In genomic region chr2:106165556-106165955, GRCh38 we compare ENCODE assay signal across 23 cellular contexts. TPM values are rescaled to one million over a fixed set of nuclear protein-coding genes. Genes with fewer than 3 reads are reported as not detected.
A peak's percentile ranks its signal among the peaks of the same experiment; 100 is the strongest.
DNase-seq lines count a peak whose midpoint lies in the region; ATAC-seq and TF ChIP-seq lines count a peak whose summit lies in the region.
"Had no signal": no experiment of that assay in that cellular context is flagged by ENCODE, and none has a peak within 500 bp of the region (broad histone marks: within the 10 kb centered on the region; RNA-seq: fewer than 3 reads in every experiment).

No MANE protein-coding gene starts in this region.

- H3K27ac Mint-ChIP-seq in activated CD4-positive, alpha-beta T cell treated with anti-CD3 and anti-CD28 coated beads for 36 hours: peak overlapping the region; percentile 16
- H3K27ac Mint-ChIP-seq in central memory CD8-positive, alpha-beta T cell (ENCODE audit: low read depth): peak overlapping the region; percentile 25
- H3K27ac Mint-ChIP-seq in neural progenitor cell (no peak overlapping the region), natural killer cell (no peak overlapping the region)

- no peaks in the 10 kb centered on the region for H3K9me3 ChIP-seq in HUES6 (ENCODE audit: control insufficient read depth, insufficient read depth, low read depth, low read length)
- no peaks in the 10 kb centered on the region for H3K9me3 ChIP-seq in neural progenitor cell (ENCODE audit: low read depth)
- H3K9me3 ChIP-seq: lower lobe of right lung had no signal

- H3K27me3 Mint-ChIP-seq in activated CD4-positive, alpha-beta T cell treated with anti-CD3 and anti-CD28 coated beads for 36 hours: no peaks in the 10 kb centered on the region
- no peaks in the 10 kb centered on the region for H3K27me3 Mint-ChIP-seq in central memory CD8-positive, alpha-beta T cell
- H3K27me3 Mint-ChIP-seq in neural progenitor cell (ENCODE audit: insufficient read depth, low read depth) (no peaks in the 10 kb centered on the region), natural killer cell (ENCODE audit: low read depth in 2 of 2) (no peaks in the 10 kb centered on the region)
- H3K27me3 Mint-ChIP-seq: stimulated activated naive B cell treated with anti-CD40 and anti-IgM and Interleukin-4, amounts not matched to agents 10 μg/mL and 1 μg/mL and 100 μg/mL, for 72 hours had no signal

- H3K9ac ChIP-seq in HUES6 (ENCODE audit: low read length): no peak overlapping the region
- no peak overlapping the region for H3K9ac ChIP-seq in neural progenitor cell

- intact Hi-C loops in activated CD4-positive, alpha-beta T cell treated with anti-CD3 and anti-CD28 coated beads for 36 hours (cut with DNase I, micrococcal nuclease): no loop called here
- intact Hi-C loops in natural killer cell (cut with micrococcal nuclease): no loop called here

- peak overlapping the region; percentile 19; the same call in 1 of the 2 replicates for H3K4me3 ChIP-seq in HUES6 (ENCODE audit: low read depth, low read length)
- peak overlapping the region; percentile 11 for H3K4me3 ChIP-seq in neural progenitor cell
- H3K4me3 ChIP-seq: lower lobe of right lung had no signal

- peaks cover 86% of the 10 kb centered on the region for H3K4me1 Mint-ChIP-seq in activated CD4-positive, alpha-beta T cell treated with anti-CD3 and anti-CD28 coated beads for 36 hours
- peaks cover 60% of the 10 kb centered on the region for H3K4me1 Mint-ChIP-seq in central memory CD8-positive, alpha-beta T cell
- peaks cover 28% of the 10 kb centered on the region for H3K4me1 Mint-ChIP-seq in neural progenitor cell
- peaks cover 31 to 32% of the 10 kb centered on the region in 2 donors for H3K4me1 Mint-ChIP-seq in natural killer cell

- H3K36me3 ChIP-seq in HUES6 (ENCODE audit: control insufficient read depth, insufficient read depth, low read length): peaks cover 20% of the 10 kb centered on the region
- no peaks in the 10 kb centered on the region for H3K36me3 ChIP-seq in neural progenitor cell
- H3K36me3 ChIP-seq: lower lobe of right lung had no signal

- H3K27me3 ChIP-seq in HUES6 (ENCODE audit: control insufficient read depth, insufficient read depth, low read length) (no peaks in the 10 kb centered on the region), neural progenitor cell (no peaks in the 10 kb centered on the region)

- H3K4me2 ChIP-seq in neural progenitor cell: peak overlapping the region; percentile 62

- peaks cover 57% of the 10 kb centered on the region for H4K20me1 ChIP-seq in neural progenitor cell (ENCODE audit: low read depth)

- peaks cover 24% of the 10 kb centered on the region for H3K36me3 Mint-ChIP-seq in activated CD4-positive, alpha-beta T cell treated with anti-CD3 and anti-CD28 coated beads for 36 hours (ENCODE audit: low read depth)
- peaks cover 4% of the 10 kb centered on the region for H3K36me3 Mint-ChIP-seq in central memory CD8-positive, alpha-beta T cell (ENCODE audit: insufficient read depth)
- H3K36me3 Mint-ChIP-seq in neural progenitor cell: peaks cover 22% of the 10 kb centered on the region
- H3K36me3 Mint-ChIP-seq in natural killer cell: no peaks in the 10 kb centered on the region

- CTCF ChIA-PET in activated CD4-positive, alpha-beta T cell treated with anti-CD3 and anti-CD28 coated beads for 36 hours (lab: Charles Lee): interaction anchor here (1.1 to 2.3 kb wide), 4 partner anchors 11 to 27 kb away, joined by 3 to 5 read pairs (median 4); no protein-coding TSS in a partner anchor

- no peaks in the 10 kb centered on the region for H3K9me3 Mint-ChIP-seq in activated CD4-positive, alpha-beta T cell treated with anti-CD3 and anti-CD28 coated beads for 36 hours (ENCODE audit: low read depth)
- H3K9me3 Mint-ChIP-seq in central memory CD8-positive, alpha-beta T cell: no peaks in the 10 kb centered on the region
- H3K9me3 Mint-ChIP-seq in neural progenitor cell (no peaks in the 10 kb centered on the region), natural killer cell (no peaks in the 10 kb centered on the region)
- H3K9me3 Mint-ChIP-seq: activated naive CD4-positive, alpha-beta T cell treated with anti-CD3 and anti-CD28 coated beads, Interleukin-2, amount 50 U/mL, for 72 hours; stimulated activated naive B cell treated with anti-CD40 and anti-IgM and Interleukin-4, amounts not matched to agents 10 μg/mL and 1 μg/mL and 100 μg/mL, for 72 hours; T-helper 2 cell treated with Interferon-gamma antibody and Interleukin-4, amounts not matched to agents 5 μg/mL and 100 μg/mL, for 36 hours had no signal

- 0 out of 2 replicates have a peak overlapping the region, but pooled peaks have one; percentile 75 for H3K27ac ChIP-seq in HUES6 (ENCODE audit: low read depth, low read length)
- no peak overlapping the region for H3K27ac ChIP-seq in neural progenitor cell
- H3K27ac ChIP-seq: 22Rv1, HL-60, lower lobe of right lung, WERI-Rb-1 had no signal

- TF ChIP-seq CTCF in neural progenitor cell (IDR thresholded peaks at IDR 0.05) (no peak), natural killer cell (IDR thresholded peaks at IDR 0.05) (no peak)

- H3K4me1 ChIP-seq in HUES6 (ENCODE audit: control insufficient read depth, insufficient read depth, low read length) (peaks cover 44% of the 10 kb centered on the region), neural progenitor cell (peaks cover 37% of the 10 kb centered on the region)

- H3K4me3 Mint-ChIP-seq in activated CD4-positive, alpha-beta T cell treated with anti-CD3 and anti-CD28 coated beads for 36 hours: no peak overlapping the region
- no peak overlapping the region for H3K4me3 Mint-ChIP-seq in central memory CD8-positive, alpha-beta T cell
- H3K4me3 Mint-ChIP-seq in neural progenitor cell (no peak overlapping the region), natural killer cell (no peak overlapping the region)
- H3K4me3 Mint-ChIP-seq: stimulated activated naive B cell treated with anti-CD40 and anti-IgM and Interleukin-4, amounts not matched to agents 10 μg/mL and 1 μg/mL and 100 μg/mL, for 72 hours; T-helper 2 cell treated with Interferon-gamma antibody and Interleukin-4, amounts not matched to agents 5 μg/mL and 100 μg/mL, for 36 hours had no signal

- no peak for DNase-seq in activated CD4-positive, alpha-beta T cell treated with anti-CD3 and anti-CD28 coated beads for 36 hours
- no peak for DNase-seq in activated CD4-positive, alpha-beta T cell treated with anti-CD3 and anti-CD28 coated beads for 4 hours
- DNase-seq in central memory CD8-positive, alpha-beta T cell (ENCODE audit: low spot score in 2 of 2): no peak
- DNase-seq in neural progenitor cell (ENCODE audit: low spot score) (peak; percentile 72), SHP77 (lab: John Stamatoyannopoulos, UW) (no peak), natural killer cell (no peak), DMS153 (lab: John Stamatoyannopoulos, UW) (no peak)
- DNase-seq: activated CD4-positive, alpha-beta T cell treated with anti-CD3 and anti-CD28 coated beads, Interleukin-2, amount 50 U/mL, for 48 hours; effector CD4-positive, alpha-beta T cell; hypothalamus; IMR-90; kidney; lower lobe of right lung; NCI-H2107; NCI-H524; stimulated activated CD4-positive, alpha-beta T cell treated with anti-CD3 and anti-CD28 coated beads, Interleukin-2, amount 100 ng/mL, for 48 hours; stimulated activated naive B cell treated with anti-CD40 and anti-IgM and Interleukin-4, amounts not matched to agents 10 μg/mL and 1 μg/mL and 100 μg/mL, for 72 hours; WERI-Rb-1 had no signal

- H3K79me2 ChIP-seq in neural progenitor cell (ENCODE audit: low read depth): peaks cover 61% of the 10 kb centered on the region

- ATAC-seq in activated CD4-positive, alpha-beta T cell treated with anti-CD3 and anti-CD28 coated beads for 36 hours: no peak
- no peak for ATAC-seq in central memory CD8-positive, alpha-beta T cell (replicated peaks; ENCODE audit: extremely low read depth, poor library complexity, severe bottlenecking)
- no peak for ATAC-seq in natural killer cell
- ATAC-seq: lower lobe of right lung; stimulated activated naive B cell treated with anti-CD40 and anti-IgM and Interleukin-4, amounts not matched to agents 10 μg/mL and 1 μg/mL and 100 μg/mL, for 72 hours had no signal

- H2AFZ ChIP-seq in neural progenitor cell (replicated peaks): no peak overlapping the region

- peaks cover 27% of the 10 kb centered on the region for H3F3A ChIP-seq in neural progenitor cell (ENCODE audit: low read depth)

- POLR2A ChIA-PET in activated CD4-positive, alpha-beta T cell treated with anti-CD3 and anti-CD28 coated beads for 36 hours (lab: Charles Lee): no interaction called here

RNA-seq across cellular contexts. Expression of gene UXS1, which starts 28.5 kb away (rescaled TPM):
- 10 to 100 TPM; 35.6 to 37.7 TPM for total RNA-seq in activated CD4-positive, alpha-beta T cell treated with anti-CD3 and anti-CD28 coated beads for 36 hours
- total RNA-seq in neural progenitor cell (ENCODE audit: low replicate concordance) (38.0 and 39.5 TPM in 2 replicates), natural killer cell (10 to 100 TPM; 36.3 to 60.4 (median 37.5) TPM)

Comparison
In these comparisons a context has a peak if more than half of its experiments do, and no peak if none do; other contexts are left out.
1. H3K27ac Mint-ChIP-seq: peak in activated CD4-positive, alpha-beta T cell treated with anti-CD3 and anti-CD28 coated beads for 36 hours (single experiment) and central memory CD8-positive, alpha-beta T cell (single experiment); none in neural progenitor cell (single experiment) and natural killer cell (0 of 2).